In the genomic region with DNA sequence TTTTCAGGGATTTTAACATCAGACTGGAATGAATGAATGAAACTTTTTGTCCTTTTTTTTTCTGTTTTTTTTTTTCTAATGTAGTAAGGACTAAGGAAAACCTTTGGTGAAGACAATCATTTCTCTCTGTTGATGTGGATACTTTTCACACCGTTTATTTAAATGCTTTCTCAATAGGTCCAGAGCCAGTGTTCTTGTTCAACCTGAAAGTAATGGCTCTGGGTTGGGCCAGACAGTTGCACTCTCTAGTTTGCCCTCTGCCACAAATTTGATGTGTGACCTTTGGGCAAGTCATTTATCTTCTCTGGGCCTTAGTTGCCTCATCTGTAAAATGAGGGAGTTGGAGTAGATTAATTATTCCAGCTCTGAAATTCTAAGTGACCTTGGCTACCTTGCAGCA, we compare ENCODE assay signal across 1 cellular context.
TF ChIP-seq lines count a peak whose summit lies in the region.

No MANE protein-coding gene starts in this region.

TF ChIP-seq in endothelial cell of umbilical vein, 7 proteins besides CTCF, POLR2A, EP300 and RAD21:
- TF ChIP-seq MYC (IDR thresholded peaks at IDR 0.05; ENCODE audit: low read depth, low read length) (no peak), JUN (IDR thresholded peaks at IDR 0.05; ENCODE audit: borderline replicate concordance, insufficient read depth, insufficient read length, low read depth) (no peak), FOS (IDR thresholded peaks at IDR 0.05; ENCODE audit: borderline replicate concordance, insufficient read depth, low read length) (no peak), GATA2 (IDR thresholded peaks at IDR 0.05; ENCODE audit: insufficient read depth, insufficient read length, low read depth, low read length) (no peak), EZH2 (IDR thresholded peaks at IDR 0.05; ENCODE audit: borderline replicate concordance, low read depth, low read length, severe bottlenecking) (no peak), POLR2AphosphoS5 (IDR thresholded peaks at IDR 0.05; ENCODE audit: insufficient read depth, low read depth, low read length) (no peak)
- TF ChIP-seq, protein P1, sequence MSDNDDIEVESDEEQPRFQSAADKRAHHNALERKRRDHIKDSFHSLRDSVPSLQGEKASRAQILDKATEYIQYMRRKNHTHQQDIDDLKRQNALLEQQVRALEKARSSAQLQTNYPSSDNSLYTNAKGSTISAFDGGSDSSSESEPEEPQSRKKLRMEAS (IDR thresholded peaks at IDR 0.05; ENCODE audit: insufficient read depth, insufficient read length) = no peak
TF ChIP-seq in endothelial cell of umbilical vein: peak in this region for 0.
